25 cellular contexts compared by ENCODE assay signal in genomic region chr3:139157161-139157932, GRCh38.
"Had no signal": no experiment of that assay in that cellular context is flagged by ENCODE, and none has a peak within 500 bp of the region (broad histone marks: within the 10 kb centered on the region; RNA-seq: fewer than 3 reads in every experiment).

No MANE protein-coding gene starts in this region.

- H3K27me3 Mint-ChIP-seq: T-helper 17 cell had no signal

- H3K4me1 Mint-ChIP-seq: activated CD4-positive, alpha-beta T cell treated with anti-CD3 and anti-CD28 coated beads, Interleukin-2, amount 10 ng/mL, durations not matched to agents 7 days and 5 days; activated naive CD4-positive, alpha-beta T cell treated with anti-CD3 and anti-CD28 coated beads, Interleukin-2, amount 50 U/mL, for 24 hours; brain; mesothelial cell of epicardium; naive thymus-derived CD8-positive, alpha-beta T cell; stimulated activated effector memory CD8-positive, alpha-beta T cell treated with anti-CD3 and anti-CD28 coated beads, Interleukin-12 subunit alpha, Interleukin-12 subunit beta, amount 100 ng/mL, for 72 hours; T-helper 17 cell had no signal

- H3K36me3 ChIP-seq: neutrophil, right lobe of liver, transverse colon, uterus had no signal

- H3K4me3 Mint-ChIP-seq: activated CD4-positive, alpha-beta T cell treated with anti-CD3 and anti-CD28 coated beads, Interleukin-2, amount 10 ng/mL, durations not matched to agents 7 days and 5 days; activated CD8-positive, alpha-beta T cell treated with anti-CD3 and anti-CD28 coated beads, Interleukin-2, amount 10 ng/mL, durations not matched to agents 7 days and 5 days; activated naive CD4-positive, alpha-beta T cell treated with anti-CD3 and anti-CD28 coated beads, Interleukin-2, amount 50 U/mL, for 24 hours; brain; mesothelial cell of epicardium; naive thymus-derived CD8-positive, alpha-beta T cell; stimulated activated effector memory CD8-positive, alpha-beta T cell treated with anti-CD3 and anti-CD28 coated beads, Interleukin-12 subunit alpha, Interleukin-12 subunit beta, amount 100 ng/mL, for 72 hours; T-helper 17 cell had no signal

- H3K36me3 Mint-ChIP-seq: activated naive CD4-positive, alpha-beta T cell treated with anti-CD3 and anti-CD28 coated beads, Interleukin-2, amount 50 U/mL, for 24 hours; brain; mesothelial cell of epicardium; naive thymus-derived CD8-positive, alpha-beta T cell; stimulated activated effector memory CD8-positive, alpha-beta T cell treated with anti-CD3 and anti-CD28 coated beads, Interleukin-12 subunit alpha, Interleukin-12 subunit beta, amount 100 ng/mL, for 72 hours had no signal

- ATAC-seq: activated CD8-positive, alpha-beta T cell treated with anti-CD3 and anti-CD28 coated beads, Interleukin-2, amount 10 ng/mL, durations not matched to agents 7 days and 5 days; left ventricle myocardium superior; naive thymus-derived CD8-positive, alpha-beta T cell; right lobe of liver; stimulated activated effector memory CD8-positive, alpha-beta T cell treated with anti-CD3 and anti-CD28 coated beads, Interleukin-12 subunit alpha, Interleukin-12 subunit beta, amount 100 ng/mL, for 72 hours; T-helper 17 cell had no signal

- H3K27me3 ChIP-seq: neutrophil, right lobe of liver, transverse colon, uterus had no signal

- H3K9me3 ChIP-seq: neutrophil, right lobe of liver, transverse colon, uterus had no signal

- H3K27ac ChIP-seq: neutrophil, parathyroid adenoma, right lobe of liver, skin epidermis, transverse colon, uterus had no signal

- H3K9ac ChIP-seq: parathyroid adenoma had no signal

- H3K27ac Mint-ChIP-seq: activated CD4-positive, alpha-beta T cell treated with anti-CD3 and anti-CD28 coated beads, Interleukin-2, amount 10 ng/mL, durations not matched to agents 7 days and 5 days; activated CD8-positive, alpha-beta T cell treated with anti-CD3 and anti-CD28 coated beads, Interleukin-2, amount 10 ng/mL, durations not matched to agents 7 days and 5 days; activated naive CD4-positive, alpha-beta T cell treated with anti-CD3 and anti-CD28 coated beads, Interleukin-2, amount 50 U/mL, for 24 hours; brain; mesothelial cell of epicardium; stimulated activated effector memory CD8-positive, alpha-beta T cell treated with anti-CD3 and anti-CD28 coated beads, Interleukin-12 subunit alpha, Interleukin-12 subunit beta, amount 100 ng/mL, for 72 hours; T-helper 17 cell had no signal

- H3K9me3 Mint-ChIP-seq: activated CD4-positive, alpha-beta T cell treated with anti-CD3 and anti-CD28 coated beads, Interleukin-2, amount 10 ng/mL, durations not matched to agents 7 days and 5 days; activated naive CD4-positive, alpha-beta T cell treated with anti-CD3 and anti-CD28 coated beads, Interleukin-2, amount 50 U/mL, for 24 hours; brain; stimulated activated effector memory CD8-positive, alpha-beta T cell treated with anti-CD3 and anti-CD28 coated beads, Interleukin-12 subunit alpha, Interleukin-12 subunit beta, amount 100 ng/mL, for 72 hours had no signal

- DNase-seq: activated CD4-positive, alpha-beta T cell treated with anti-CD3 and anti-CD28 coated beads, Interleukin-2, amount 10 ng/mL, durations not matched to agents 7 days and 5 days; activated CD4-positive, CD25-positive, alpha-beta regulatory T cell treated with anti-CD3 and anti-CD28 coated beads, Interleukin-2, amount 50 U/mL, for 72 hours; activated CD8-positive, alpha-beta T cell treated with anti-CD3 and anti-CD28 coated beads, Interleukin-2, amount 10 ng/mL, durations not matched to agents 7 days and 5 days; activated gamma-delta T cell treated with Interleukin-2 at 50 U/mL for 16 hours; caudate nucleus; dermis blood vessel endothelial cell; effector CD8-positive, alpha-beta T cell; erythroblast; foreskin fibroblast; hippocampal formation; left ventricle myocardium superior; mammary epithelial cell; naive thymus-derived CD8-positive, alpha-beta T cell; right lobe of liver; stimulated activated CD4-positive, alpha-beta T cell treated with anti-CD3 and anti-CD28 coated beads, Interleukin-1b, Interleukin-23, amount 100 ng/mL, for 48 hours; T-helper 17 cell; transverse colon; uterus had no signal

- H2AFZ ChIP-seq: parathyroid adenoma had no signal

- H3K4me3 ChIP-seq: right lobe of liver, skin epidermis, transverse colon, uterus had no signal

- H3K4me1 ChIP-seq: parathyroid adenoma, right lobe of liver, transverse colon, uterus had no signal
